ENCODE assay signal across 22 cellular contexts in genomic region chr5:80988419-80988925, GRCh38. TPM values are rescaled to one million over a fixed set of nuclear protein-coding genes. Genes with fewer than 3 reads are reported as not detected.
DNase-seq lines count a peak whose midpoint lies in the region; ATAC-seq, FAIRE-seq and TF ChIP-seq lines count a peak whose summit lies in the region.
"Had no signal": no experiment of that assay in that cellular context is flagged by ENCODE, and none has a peak within 500 bp of the region (broad histone marks: within the 10 kb centered on the region; RNA-seq: fewer than 3 reads in every experiment).

No MANE protein-coding gene starts in this region.

- TF ChIP-seq RAD21 in A549 (conservative IDR thresholded peaks at IDR 0.05 in 1 of 2, IDR thresholded peaks at IDR 0.05 in 1 of 2) (no peak), IMR-90 (IDR thresholded peaks at IDR 0.05; ENCODE audit: low read length) (no peak)

- no peak overlapping the region for H2AK5ac ChIP-seq in IMR-90 (ENCODE audit: low read depth, low read length)

- H3K79me1 ChIP-seq in IMR-90 (ENCODE audit: low read depth in 1 of 2, low read length in 2 of 2), result peaks cover 35 to 76% of the 10 kb centered on the region in 2 experiments

- H3K9me1 ChIP-seq in IMR-90 (ENCODE audit: insufficient read depth, low read length), result peaks cover 4% of the 10 kb centered on the region

- H3K4me1 Mint-ChIP-seq in naive thymus-derived CD4-positive, alpha-beta T cell, result peaks cover 35 to 92% (median 88%) of the 10 kb centered on the region in 7 donors

- H3K4me3 ChIP-seq in A549, result no peak overlapping the region
- H3K4me3 ChIP-seq in IMR-90 (ENCODE audit: insufficient read depth, low read depth, low read length), result no peak overlapping the region
- H3K4me3 ChIP-seq in epithelial cell of esophagus (ENCODE audit: low read length), result no peak overlapping the region
- H3K4me3 ChIP-seq in naive thymus-derived CD4-positive, alpha-beta T cell (ENCODE audit: low read length), result no peak overlapping the region
- H3K4me3 ChIP-seq: BLaER1 treated with 17β-estradiol and CSF1 and Interleukin-3, amounts not matched to agents 10 nM and 100 nM; SK-N-MC had no signal

- CTCF ChIA-PET in A549 (lab: Yijun Ruan, JAX) (no interaction called here), IMR-90 (lab: Yijun Ruan, JAX) (no interaction called here)
- CTCF ChIA-PET in naive thymus-derived CD4-positive, alpha-beta T cell (lab: Charles Lee), result no interaction called here

- no peak overlapping the region for H2AFZ ChIP-seq in IMR-90 (replicated peaks; ENCODE audit: low read length, poor library complexity)

- H3K36me3 Mint-ChIP-seq in naive thymus-derived CD4-positive, alpha-beta T cell, result peaks cover 0 to 10% (median 0%) of the 10 kb centered on the region in 5 donors

- H3K4me3 Mint-ChIP-seq in naive thymus-derived CD4-positive, alpha-beta T cell, result peak overlapping the region in 6 of 10 donors; percentile 13 to 49 (median 28)

- no peak for TF ChIP-seq POLR2A in A549 (IDR thresholded peaks at IDR 0.05; ENCODE audit: low read length)
- TF ChIP-seq POLR2A in IMR-90 (IDR thresholded peaks at IDR 0.05; ENCODE audit: low read depth, low read length), result no peak

- no peak overlapping the region for H4K8ac ChIP-seq in IMR-90 (ENCODE audit: low read depth in 2 of 2, low read length in 2 of 2)

- peaks cover 8% of the 10 kb centered on the region; the same call in 2 of the 3 replicates for H3K4me1 ChIP-seq in A549
- peaks cover 7% of the 10 kb centered on the region for H3K4me1 ChIP-seq in IMR-90 (ENCODE audit: control insufficient read depth, insufficient read depth, low read length)
- peaks cover 3 to 56% of the 10 kb centered on the region in 2 donors for H3K4me1 ChIP-seq in naive thymus-derived CD4-positive, alpha-beta T cell (ENCODE audit: control insufficient read depth in 2 of 2, insufficient read depth in 2 of 2, low read length in 2 of 2)

- H3K9me3 ChIP-seq in A549 (no peaks in the 10 kb centered on the region), IMR-90 (ENCODE audit: control insufficient read depth, insufficient read depth, low read length) (no peaks in the 10 kb centered on the region)
- H3K9me3 ChIP-seq in naive thymus-derived CD4-positive, alpha-beta T cell (ENCODE audit: control insufficient read depth in 2 of 3, low read length in 3 of 3), result no peaks in the 10 kb centered on the region
- H3K9me3 ChIP-seq: BLaER1 treated with 17β-estradiol and CSF1 and Interleukin-3, amounts not matched to agents 10 nM and 100 nM had no signal

- BruUV-seq in IMR-90 (replicated peaks; lab: Mats Ljungman, UMichigan), result no TSS peak

- H3K27ac Mint-ChIP-seq in naive thymus-derived CD4-positive, alpha-beta T cell, result peak overlapping the region in 6 of 9 donors; percentile 16 to 70 (median 48)

- ATAC-seq in A549, result no peak
- no peak for ATAC-seq in IMR-90 (ENCODE audit: low read depth)
- ATAC-seq in naive thymus-derived CD4-positive, alpha-beta T cell, result no peak
- ATAC-seq in GM21529 (IDR thresholded peaks at IDR 0.05; ENCODE audit: unreplicated experiment), result no peak
- ATAC-seq in GM18868 (IDR thresholded peaks at IDR 0.05; ENCODE audit: unreplicated experiment), result no peak
- no peak for ATAC-seq in HG03039 (IDR thresholded peaks at IDR 0.05; ENCODE audit: unreplicated experiment)

- no peak for TF ChIP-seq CTCF in A549 (IDR thresholded peaks at IDR 0.05)
- no peak for TF ChIP-seq CTCF in IMR-90 (conservative IDR thresholded peaks at IDR 0.05; ENCODE audit: low read depth, low read length)
- TF ChIP-seq CTCF in epithelial cell of esophagus (IDR thresholded peaks at IDR 0.05; ENCODE audit: insufficient read depth, low read depth, low read length, missing control alignments), result no peak

- no peaks in the 10 kb centered on the region for H3K27me3 Mint-ChIP-seq in naive thymus-derived CD4-positive, alpha-beta T cell

- H3K9me3 Mint-ChIP-seq in naive thymus-derived CD4-positive, alpha-beta T cell, result no peaks in the 10 kb centered on the region

- no peak overlapping the region for H3K14ac ChIP-seq in IMR-90 (replicated peaks; ENCODE audit: low read depth, low read length)

- no peak overlapping the region for H3K9ac ChIP-seq in IMR-90 (ENCODE audit: low read depth, low read length)
- H3K9ac ChIP-seq: BLaER1 treated with 17β-estradiol and CSF1 and Interleukin-3, amounts not matched to agents 10 nM and 100 nM had no signal

- H2BK20ac ChIP-seq in IMR-90 (ENCODE audit: low read depth, low read length), result no peak overlapping the region

- H3K27me3 ChIP-seq in IMR-90 (ENCODE audit: control insufficient read depth, insufficient read depth, low read length), result no peaks in the 10 kb centered on the region
- H3K27me3 ChIP-seq in naive thymus-derived CD4-positive, alpha-beta T cell (ENCODE audit: control insufficient read depth in 2 of 2, insufficient read depth in 2 of 2, low read length in 2 of 2), result no peaks in the 10 kb centered on the region
- H3K27me3 ChIP-seq: BLaER1 treated with 17β-estradiol and CSF1 and Interleukin-3, amounts not matched to agents 10 nM and 100 nM had no signal

- H2AK9ac ChIP-seq in IMR-90 (replicated peaks; ENCODE audit: low read depth, low read length, poor library complexity), result no peak overlapping the region

- H3K4ac ChIP-seq in IMR-90 (ENCODE audit: low read depth, low read length), result no peak overlapping the region; the same call in 1 of the 2 replicates

- H4K20me1 ChIP-seq in IMR-90 (ENCODE audit: insufficient read depth, low read length), result peaks cover 15% of the 10 kb centered on the region; the same call in 1 of the 2 replicates
- H4K20me1 ChIP-seq: BLaER1 treated with 17β-estradiol and CSF1 and Interleukin-3, amounts not matched to agents 10 nM and 100 nM had no signal

- no peak overlapping the region for H4K91ac ChIP-seq in IMR-90 (ENCODE audit: insufficient read depth, low read depth, low read length)

- 72% methylated on average over 2 of the region's 2 CpGs for WGBS in A549 (ENCODE audit: missing lambda C conversion rate)
- WGBS in IMR-90 (ENCODE audit: extremely low coverage in 2 of 2, insufficient read length in 1 of 2), 2 experiments, result no CpG with 5 or more reads among the region's 2 CpGs

- TF ChIP-seq EP300 in A549 (IDR thresholded peaks at IDR 0.05), result no peak

- H2BK5ac ChIP-seq in IMR-90 (ENCODE audit: low read depth, low read length, poor library complexity, severe bottlenecking), result no peak overlapping the region

- DNase-seq in A549 (ENCODE audit: low read depth in 1 of 2, low spot score in 1 of 2) (no peak), IMR-90 (no peak), epithelial cell of esophagus (ENCODE audit: low read depth) (peak; percentile 34), NCI-H2171 (lab: John Stamatoyannopoulos, UW) (no peak)
- DNase-seq in naive thymus-derived CD4-positive, alpha-beta T cell, result no peak
- DNase-seq: DMS79; H7; NCI-H1092 treated with DMSO at 0.1 percent for 48 hours; NCI-H146; NCI-H2081; NCI-H446 treated with DMSO at 0.1 percent for 48 hours; NCI-H69; NK-92 treated with Interleukin-12 subunit alpha and Interleukin-12 subunit beta, amount 100 ng/mL, for 24 hours; OCI-M1; Right ventricle myocardium superior had no signal

- peak overlapping the region; percentile 49; the same call in 1 of the 2 replicates for H3K18ac ChIP-seq in IMR-90 (ENCODE audit: low read depth, low read length)

- H3K4me2 ChIP-seq in A549, result no peak overlapping the region
- peak overlapping the region; percentile 62; the same call in 1 of the 2 replicates for H3K4me2 ChIP-seq in IMR-90 (ENCODE audit: low read depth, low read length)
- H3K4me2 ChIP-seq: BLaER1 treated with 17β-estradiol and CSF1 and Interleukin-3, amounts not matched to agents 10 nM and 100 nM had no signal

- no peak overlapping the region for H3K56ac ChIP-seq in IMR-90 (ENCODE audit: extremely low read depth, insufficient read depth, low read length)

- in situ Hi-C loops in IMR-90 (cut with MboI; ENCODE audit: low sequenced_read_pairs), result no loop called here

- H2BK120ac ChIP-seq in IMR-90 (ENCODE audit: low read depth, low read length), result no peak overlapping the region

- no peak overlapping the region for H3K23ac ChIP-seq in IMR-90 (ENCODE audit: low read depth, low read length)

- peak; percentile 63 for FAIRE-seq in A549 (lab: Jason Lieb, UNC)
- FAIRE-seq: D721Med, HTR-8/SVneo had no signal

- H4K5ac ChIP-seq in IMR-90 (ENCODE audit: low read depth, low read length), result no peak overlapping the region

- no peak overlapping the region for H3K27ac ChIP-seq in A549
- H3K27ac ChIP-seq in IMR-90 (ENCODE audit: insufficient read depth, low read length), result no peak overlapping the region
- H3K27ac ChIP-seq in naive thymus-derived CD4-positive, alpha-beta T cell (ENCODE audit: low read depth, low read length), result no peak overlapping the region
- H3K27ac ChIP-seq: BLaER1 treated with 17β-estradiol and CSF1 and Interleukin-3, amounts not matched to agents 10 nM and 100 nM; SK-N-MC had no signal

- H3K36me3 ChIP-seq in IMR-90 (ENCODE audit: control insufficient read depth, insufficient read depth, low read length), result no peaks in the 10 kb centered on the region
- H3K36me3 ChIP-seq in naive thymus-derived CD4-positive, alpha-beta T cell (ENCODE audit: control insufficient read depth in 2 of 3, insufficient read depth in 3 of 3, low read length in 3 of 3), result no peaks in the 10 kb centered on the region
- H3K36me3 ChIP-seq: BLaER1 treated with 17β-estradiol and CSF1 and Interleukin-3, amounts not matched to agents 10 nM and 100 nM had no signal

- intact Hi-C loops in IMR-90 (cut with micrococcal nuclease), result no loop called here
- intact Hi-C loops in naive thymus-derived CD4-positive, alpha-beta T cell (cut with micrococcal nuclease), result loop anchor here in 1 of 2 donors (1.0 kb wide), 1 partner anchor 10 kb away; no protein-coding TSS in a partner anchor

- dilution Hi-C loops in IMR-90 (cut with HindIII; ENCODE audit: low sequenced_read_pairs, unreplicated experiment), result no loop called here

- POLR2A ChIA-PET in A549 (lab: Yijun Ruan, JAX), result no interaction called here
- POLR2A ChIA-PET in IMR-90 (lab: Charles Lee; ENCODE audit: unreplicated experiment), result no interaction called here
- POLR2A ChIA-PET in naive thymus-derived CD4-positive, alpha-beta T cell (lab: Charles Lee), result no interaction called here

- H2BK15ac ChIP-seq in IMR-90 (ENCODE audit: low read depth, low read length), result no peak overlapping the region

TF ChIP-seq in IMR-90, 13 proteins besides CTCF, POLR2A, EP300 and RAD21:
- no peak for TF ChIP-seq NFE2L2 (IDR thresholded peaks at IDR 0.05; ENCODE audit: low read depth, low read length)

RNA-seq across cellular contexts. Expression of gene RASGRF2, which starts 28.3 kb away (rescaled TPM):
- polyA plus RNA-seq in A549 (2011; rRNA removed), result 2.1 TPM in 2 replicates
- polyA plus RNA-seq in A549 (2012; cell fraction: cytosol; rRNA removed), result 0.27 and 0.29 TPM in 2 replicates
- polyA plus RNA-seq in A549 (2012; cell fraction: nucleus; rRNA removed), result 0.35 and 0.42 TPM in 2 replicates
- polyA plus RNA-seq in A549 (2017; fragmentation: RNase III; extraction: RNeasy Plus Mini Kit Qiagen cat#74134 plus additional on column Dnase treatment), result 1.4 to 2.2 TPM (median 1.8 TPM) in 3 replicates
- polyA minus RNA-seq in A549 (2011; rRNA and poly(A)+ RNA removed), result 2.9 and 3.1 TPM in 2 replicates
- total RNA-seq in IMR-90 (2012; rRNA removed), result 5.0 and 5.3 TPM in 2 replicates
- 2.9 and 3.0 TPM in 2 replicates for polyA plus RNA-seq in IMR-90 (2012; rRNA removed)
- polyA plus RNA-seq in IMR-90 (2012; cell fraction: cytosol; rRNA removed), result 1.1 and 1.3 TPM in 2 replicates
- 2.3 and 7.5 TPM in 2 replicates for polyA plus RNA-seq in IMR-90 (2012; cell fraction: nucleus; rRNA removed; ENCODE audit: low replicate concordance)
- 10 to 100 TPM; 11.2 to 55.2 (median 38.7) TPM for total RNA-seq in naive thymus-derived CD4-positive, alpha-beta T cell
- polyA plus RNA-seq in naive thymus-derived CD4-positive, alpha-beta T cell, result 10 to 100 TPM in 1 of 2 donors, 1 to 10 TPM in 1; 9.8 to 22.1 TPM
